1 cellular context compared by ENCODE assay signal in genomic region chr3:87796137-87796899, GRCh38.
A peak's percentile ranks its signal among the peaks of the same experiment; 100 is the strongest.
TF ChIP-seq lines count a peak whose summit lies in the region.

No MANE protein-coding gene starts in this region.

TF ChIP-seq in K562, 482 proteins besides CTCF, POLR2A, EP300 and RAD21 (continued from another document and continues in another):
- TF ChIP-seq RUNX1 (IDR thresholded peaks at IDR 0.05; ENCODE audit: low read depth): no peak
- TF ChIP-seq ZFX (CRISPR knock-in tag; IDR thresholded peaks at IDR 0.05): no peak
- no peak for TF ChIP-seq ZNF224 (CRISPR knock-in tag; IDR thresholded peaks at IDR 0.05)
- TF ChIP-seq KLF16 (IDR thresholded peaks at IDR 0.05): peak; percentile 82
- no peak for TF ChIP-seq SAP30 (IDR thresholded peaks at IDR 0.05; ENCODE audit: borderline replicate concordance, insufficient read depth, low read depth, low read length, poor library complexity, severe bottlenecking)
- no peak for TF ChIP-seq DNMT1 (IDR thresholded peaks at IDR 0.05)
- no peak for TF ChIP-seq DEAF1 (CRISPR knock-in tag; IDR thresholded peaks at IDR 0.05)
- no peak for TF ChIP-seq HDAC6 (IDR thresholded peaks at IDR 0.05; ENCODE audit: low read depth, low read length)
- TF ChIP-seq MAFK (IDR thresholded peaks at IDR 0.05; ENCODE audit: low read length): peak; percentile 25; the same call in 1 of the 2 replicates
- no peak for TF ChIP-seq NR2C2 (CRISPR knock-in tag; IDR thresholded peaks at IDR 0.05)
- no peak for TF ChIP-seq NR2C2 (tag; IDR thresholded peaks at IDR 0.05)
- TF ChIP-seq GATAD2B (IDR thresholded peaks at IDR 0.05; ENCODE audit: borderline replicate concordance): peak; percentile 80; the same call in 1 of the 2 replicates
- TF ChIP-seq, protein P1, sequence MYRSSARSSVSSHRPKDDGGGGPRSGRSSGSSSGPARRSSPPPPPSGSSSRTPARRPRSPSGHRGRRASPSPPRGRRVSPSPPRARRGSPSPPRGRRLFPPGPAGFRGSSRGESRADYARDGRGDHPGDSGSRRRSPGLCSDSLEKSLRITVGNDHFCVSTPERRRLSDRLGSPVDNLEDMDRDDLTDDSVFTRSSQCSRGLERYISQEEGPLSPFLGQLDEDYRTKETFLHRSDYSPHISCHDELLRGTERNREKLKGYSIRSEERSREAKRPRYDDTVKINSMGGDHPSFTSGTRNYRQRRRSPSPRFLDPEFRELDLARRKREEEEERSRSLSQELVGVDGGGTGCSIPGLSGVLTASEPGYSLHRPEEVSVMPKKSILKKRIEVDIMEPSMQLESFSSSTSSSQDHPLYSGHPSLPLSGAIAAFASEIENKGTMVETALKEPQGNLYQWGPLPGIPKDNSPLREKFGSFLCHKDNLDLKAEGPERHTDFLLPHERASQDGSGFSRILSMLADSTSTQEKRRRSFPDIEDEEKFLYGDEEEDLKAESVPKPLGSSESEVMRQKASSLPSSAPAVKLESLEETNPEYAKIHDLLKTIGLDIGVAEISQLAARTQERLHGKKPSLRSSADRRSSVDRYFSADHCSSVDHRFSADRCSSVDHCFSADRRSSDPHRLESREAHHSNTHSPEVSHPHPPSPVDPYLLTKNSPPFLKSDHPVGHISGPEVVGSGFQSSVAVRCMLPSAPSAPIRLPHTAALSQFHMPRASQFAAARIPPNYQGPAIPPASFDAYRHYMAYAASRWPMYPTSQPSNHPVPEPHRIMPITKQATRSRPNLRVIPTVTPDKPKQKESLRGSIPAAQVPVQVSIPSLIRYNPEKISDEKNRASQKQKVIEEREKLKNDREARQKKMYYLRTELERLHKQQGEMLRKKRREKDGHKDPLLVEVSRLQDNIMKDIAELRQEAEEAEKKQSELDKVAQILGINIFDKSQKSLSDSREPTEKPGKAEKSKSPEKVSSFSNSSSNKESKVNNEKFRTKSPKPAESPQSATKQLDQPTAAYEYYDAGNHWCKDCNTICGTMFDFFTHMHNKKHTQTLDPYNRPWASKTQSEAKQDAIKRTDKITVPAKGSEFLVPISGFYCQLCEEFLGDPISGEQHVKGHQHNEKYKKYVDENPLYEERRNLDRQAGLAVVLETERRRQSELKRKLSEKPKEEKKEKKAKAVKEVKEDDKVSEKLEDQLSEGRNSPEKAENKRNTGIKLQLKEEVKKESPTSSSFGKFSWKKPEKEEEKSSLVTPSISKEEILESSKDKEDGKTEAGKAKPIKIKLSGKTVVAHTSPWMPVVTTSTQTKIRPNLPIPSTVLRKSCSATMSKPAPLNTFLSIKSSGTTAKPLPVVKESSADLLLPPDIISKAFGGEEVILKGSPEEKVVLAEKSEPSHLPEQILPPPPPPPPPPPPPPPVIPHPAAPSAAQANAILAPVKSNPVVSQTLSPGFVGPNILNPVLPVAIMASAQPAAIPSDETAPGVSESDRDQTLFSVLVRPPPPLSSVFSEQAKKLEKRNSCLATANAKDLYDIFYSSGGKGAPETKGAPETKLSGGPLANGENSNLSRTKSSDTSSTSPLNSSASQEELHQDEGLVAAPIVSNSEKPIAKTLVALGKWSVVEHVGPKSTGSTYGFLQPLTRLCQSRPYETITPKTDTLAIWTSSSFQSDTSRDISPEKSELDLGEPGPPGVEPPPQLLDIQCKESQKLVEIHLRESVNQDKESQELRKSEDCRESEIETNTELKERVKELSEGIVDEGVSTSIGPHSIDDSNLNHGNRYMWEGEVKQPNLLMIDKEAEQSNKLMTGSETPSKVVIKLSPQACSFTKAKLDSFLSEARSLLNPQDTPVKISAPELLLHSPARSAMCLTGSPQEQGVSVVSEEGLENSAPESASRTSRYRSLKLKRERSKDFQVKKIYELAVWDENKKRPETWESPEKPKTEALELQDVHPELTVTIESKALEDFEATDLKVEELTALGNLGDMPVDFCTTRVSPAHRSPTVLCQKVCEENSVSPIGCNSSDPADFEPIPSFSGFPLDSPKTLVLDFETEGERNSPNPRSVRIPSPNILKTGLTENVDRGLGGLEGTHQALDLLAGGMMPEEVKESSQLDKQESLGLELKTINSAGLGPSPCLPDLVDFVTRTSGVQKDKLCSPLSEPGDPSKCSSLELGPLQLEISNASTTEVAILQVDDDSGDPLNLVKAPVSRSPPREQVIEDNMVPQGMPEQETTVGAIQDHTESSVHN (IDR thresholded peaks at IDR 0.05; ENCODE audit: borderline replicate concordance in 1 of 2, low read depth in 1 of 2): peak in 1 of 2 experiments; percentile 31; a peak in 1 of 4 replicates
- TF ChIP-seq BRCA1 (IDR thresholded peaks at IDR 0.05): no peak
- TF ChIP-seq BRCA1 (CRISPR knock-in tag; IDR thresholded peaks at IDR 0.05): no peak
- no peak for TF ChIP-seq ZNF764 (CRISPR knock-in tag; IDR thresholded peaks at IDR 0.05; ENCODE audit: low read depth)
- peak; percentile 98 for TF ChIP-seq MEIS2 (IDR thresholded peaks at IDR 0.05; ENCODE audit: partially characterized antibody)
- TF ChIP-seq, protein P2, sequence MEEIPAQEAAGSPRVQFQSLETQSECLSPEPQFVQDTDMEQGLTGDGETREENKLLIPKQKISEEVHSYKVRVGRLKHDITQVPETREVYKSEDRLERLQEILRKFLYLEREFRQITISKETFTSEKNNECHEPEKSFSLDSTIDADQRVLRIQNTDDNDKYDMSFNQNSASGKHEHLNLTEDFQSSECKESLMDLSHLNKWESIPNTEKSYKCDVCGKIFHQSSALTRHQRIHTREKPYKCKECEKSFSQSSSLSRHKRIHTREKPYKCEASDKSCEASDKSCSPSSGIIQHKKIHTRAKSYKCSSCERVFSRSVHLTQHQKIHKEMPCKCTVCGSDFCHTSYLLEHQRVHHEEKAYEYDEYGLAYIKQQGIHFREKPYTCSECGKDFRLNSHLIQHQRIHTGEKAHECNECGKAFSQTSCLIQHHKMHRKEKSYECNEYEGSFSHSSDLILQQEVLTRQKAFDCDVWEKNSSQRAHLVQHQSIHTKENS (CRISPR knock-in tag; IDR thresholded peaks at IDR 0.05): no peak
- TF ChIP-seq GTF2A2 (tag; IDR thresholded peaks at IDR 0.05): no peak
- TF ChIP-seq BACH1 (tag; IDR thresholded peaks at IDR 0.05): no peak
- TF ChIP-seq ZNF407 (IDR thresholded peaks at IDR 0.05; ENCODE audit: low read depth): no peak
- TF ChIP-seq RHOXF2B (CRISPR knock-in tag; conservative IDR thresholded peaks at IDR 0.05): no peak
- no peak for TF ChIP-seq RBM17 (IDR thresholded peaks at IDR 0.05; ENCODE audit: borderline replicate concordance, low read depth, low read length)
- TF ChIP-seq, protein P3, sequence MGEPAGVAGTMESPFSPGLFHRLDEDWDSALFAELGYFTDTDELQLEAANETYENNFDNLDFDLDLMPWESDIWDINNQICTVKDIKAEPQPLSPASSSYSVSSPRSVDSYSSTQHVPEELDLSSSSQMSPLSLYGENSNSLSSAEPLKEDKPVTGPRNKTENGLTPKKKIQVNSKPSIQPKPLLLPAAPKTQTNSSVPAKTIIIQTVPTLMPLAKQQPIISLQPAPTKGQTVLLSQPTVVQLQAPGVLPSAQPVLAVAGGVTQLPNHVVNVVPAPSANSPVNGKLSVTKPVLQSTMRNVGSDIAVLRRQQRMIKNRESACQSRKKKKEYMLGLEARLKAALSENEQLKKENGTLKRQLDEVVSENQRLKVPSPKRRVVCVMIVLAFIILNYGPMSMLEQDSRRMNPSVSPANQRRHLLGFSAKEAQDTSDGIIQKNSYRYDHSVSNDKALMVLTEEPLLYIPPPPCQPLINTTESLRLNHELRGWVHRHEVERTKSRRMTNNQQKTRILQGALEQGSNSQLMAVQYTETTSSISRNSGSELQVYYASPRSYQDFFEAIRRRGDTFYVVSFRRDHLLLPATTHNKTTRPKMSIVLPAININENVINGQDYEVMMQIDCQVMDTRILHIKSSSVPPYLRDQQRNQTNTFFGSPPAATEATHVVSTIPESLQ (CRISPR knock-in tag; IDR thresholded peaks at IDR 0.05): no peak
- no peak; the same call in 1 of the 2 replicates for TF ChIP-seq TCFL5 (CRISPR knock-in tag; conservative IDR thresholded peaks at IDR 0.05)
- TF ChIP-seq NFRKB (IDR thresholded peaks at IDR 0.05; ENCODE audit: low read depth): peak; percentile 18
- peak; percentile 84 for TF ChIP-seq HDAC3 (IDR thresholded peaks at IDR 0.05; ENCODE audit: borderline replicate concordance, partially characterized antibody)
- TF ChIP-seq HMBOX1 (IDR thresholded peaks at IDR 0.05): peak; percentile 91
- TF ChIP-seq GMEB1 (CRISPR knock-in tag; IDR thresholded peaks at IDR 0.05): no peak
- no peak for TF ChIP-seq RAD51 (IDR thresholded peaks at IDR 0.05; ENCODE audit: borderline replicate concordance, low read depth)
- peak; percentile 50; the same call in 1 of the 2 replicates for TF ChIP-seq CREM (IDR thresholded peaks at IDR 0.05; ENCODE audit: low read depth)
- no peak for TF ChIP-seq FOXP1 (CRISPR knock-in tag; IDR thresholded peaks at IDR 0.05)
